ENCODE assay signal across 19 cellular contexts in genomic region chr2:240337028-240337427, GRCh38.
DNase-seq lines count a peak whose midpoint lies in the region; ATAC-seq and TF ChIP-seq lines count a peak whose summit lies in the region.
"Had no signal": no experiment of that assay in that cellular context is flagged by ENCODE, and none has a peak within 500 bp of the region (broad histone marks: within the 10 kb centered on the region; RNA-seq: fewer than 3 reads in every experiment).

No MANE protein-coding gene starts in this region.

- peaks cover 3 to 8% of the 10 kb centered on the region in 2 donors for H3K4me1 ChIP-seq in gastrocnemius medialis
- H3K4me1 ChIP-seq: BLaER1 treated with 17β-estradiol and CSF1 and Interleukin-3, amounts not matched to agents 10 nM and 100 nM had no signal

- TF ChIP-seq CTCF in gastrocnemius medialis (IDR thresholded peaks at IDR 0.05 in 4 of 5, conservative IDR thresholded peaks at IDR 0.05 in 1 of 5): no peak

- H3K4me3 Mint-ChIP-seq in stimulated activated naive CD8-positive, alpha-beta T cell treated with anti-CD3 and anti-CD28 coated beads, Interleukin-15, amount 100 ng/mL, for 72 hours: no peak overlapping the region
- no peak overlapping the region for H3K4me3 Mint-ChIP-seq in natural killer cell treated with Interleukin-12 subunit alpha and Interleukin-12 subunit beta and Interleukin-15 and Interleukin-18, amount 100 ng/mL, for 72 hours
- H3K4me3 Mint-ChIP-seq: B cell; CD8-positive, alpha-beta T cell; IgD-negative memory B cell had no signal

- ATAC-seq in stimulated activated naive CD8-positive, alpha-beta T cell treated with anti-CD3 and anti-CD28 coated beads, Interleukin-15, amount 100 ng/mL, for 72 hours: peak; percentile 40
- no peak for ATAC-seq in stimulated activated naive CD8-positive, alpha-beta T cell treated with anti-CD3 and anti-CD28 coated beads, Interleukin-15, Interleukin-2, amounts not matched to agents 100 U/mL and 50 U/mL, for 24 hours
- ATAC-seq in HG02885 (IDR thresholded peaks at IDR 0.05; ENCODE audit: poor library complexity, unreplicated experiment) (no peak), gastrocnemius medialis (no peak)
- no peak for ATAC-seq in natural killer cell treated with Interleukin-12 subunit alpha and Interleukin-12 subunit beta and Interleukin-15 and Interleukin-18, amount 100 ng/mL, for 72 hours
- ATAC-seq: CD8-positive, alpha-beta T cell; GM12878; HepG2 had no signal

- no peaks in the 10 kb centered on the region for H3K36me3 ChIP-seq in gastrocnemius medialis
- H3K36me3 ChIP-seq: BLaER1 treated with 17β-estradiol and CSF1 and Interleukin-3, amounts not matched to agents 10 nM and 100 nM had no signal

- H3K27ac ChIP-seq in gastrocnemius medialis: no peak overlapping the region
- H3K27ac ChIP-seq: BLaER1 treated with 17β-estradiol and CSF1 and Interleukin-3, amounts not matched to agents 10 nM and 100 nM had no signal

- no peaks in the 10 kb centered on the region for H3K9me3 ChIP-seq in gastrocnemius medialis

- H3K36me3 Mint-ChIP-seq in natural killer cell treated with Interleukin-12 subunit alpha and Interleukin-12 subunit beta and Interleukin-15 and Interleukin-18, amount 100 ng/mL, for 72 hours: no peaks in the 10 kb centered on the region
- H3K36me3 Mint-ChIP-seq: CD8-positive, alpha-beta T cell had no signal

- TF ChIP-seq POLR2A in gastrocnemius medialis (IDR thresholded peaks at IDR 0.05): no peak

- no peak overlapping the region for H3K27ac Mint-ChIP-seq in stimulated activated naive CD8-positive, alpha-beta T cell treated with anti-CD3 and anti-CD28 coated beads, Interleukin-15, amount 100 ng/mL, for 72 hours
- no peak overlapping the region for H3K27ac Mint-ChIP-seq in natural killer cell treated with Interleukin-12 subunit alpha and Interleukin-12 subunit beta and Interleukin-15 and Interleukin-18, amount 100 ng/mL, for 72 hours
- H3K27ac Mint-ChIP-seq: B cell; CD8-positive, alpha-beta T cell; IgD-negative memory B cell had no signal

- no peak for DNase-seq in stimulated activated naive CD8-positive, alpha-beta T cell treated with anti-CD3 and anti-CD28 coated beads, Interleukin-15, amount 100 ng/mL, for 72 hours
- no peak for DNase-seq in stimulated activated naive CD8-positive, alpha-beta T cell treated with anti-CD3 and anti-CD28 coated beads, Interleukin-15, Interleukin-2, amounts not matched to agents 100 U/mL and 50 U/mL, for 24 hours
- DNase-seq in mesenteric fat pad (ENCODE audit: low spot score) (peak; percentile 26), posterior vena cava (ENCODE audit: low spot score) (peak; percentile 11), ureter (ENCODE audit: low spot score) (peak; percentile 19), gastrocnemius medialis (no peak)
- no peak for DNase-seq in natural killer cell treated with Interleukin-12 subunit alpha and Interleukin-12 subunit beta and Interleukin-15 and Interleukin-18, amount 100 ng/mL, for 72 hours (ENCODE audit: low spot score)
- DNase-seq: Calu3; CD8-positive, alpha-beta T cell; DMS53; DND-41; EL; HCEC 1CT had no signal

- peaks cover 9 to 13% of the 10 kb centered on the region in 2 donors for H3K9me3 Mint-ChIP-seq in stimulated activated naive CD8-positive, alpha-beta T cell treated with anti-CD3 and anti-CD28 coated beads, Interleukin-15, amount 100 ng/mL, for 72 hours
- H3K9me3 Mint-ChIP-seq in natural killer cell treated with Interleukin-12 subunit alpha and Interleukin-12 subunit beta and Interleukin-15 and Interleukin-18, amount 100 ng/mL, for 72 hours: peaks cover under 1% of the 10 kb centered on the region

- no peaks in the 10 kb centered on the region for H3K4me1 Mint-ChIP-seq in stimulated activated naive CD8-positive, alpha-beta T cell treated with anti-CD3 and anti-CD28 coated beads, Interleukin-15, amount 100 ng/mL, for 72 hours
- H3K4me1 Mint-ChIP-seq in natural killer cell treated with Interleukin-12 subunit alpha and Interleukin-12 subunit beta and Interleukin-15 and Interleukin-18, amount 100 ng/mL, for 72 hours (ENCODE audit: low read depth in 2 of 2): no peaks in the 10 kb centered on the region
- H3K4me1 Mint-ChIP-seq: B cell, IgD-negative memory B cell had no signal

- peaks cover 45% of the 10 kb centered on the region for H3K27me3 Mint-ChIP-seq in stimulated activated naive CD8-positive, alpha-beta T cell treated with anti-CD3 and anti-CD28 coated beads, Interleukin-15, amount 100 ng/mL, for 72 hours
- peaks cover 24 to 33% of the 10 kb centered on the region in 2 donors for H3K27me3 Mint-ChIP-seq in natural killer cell treated with Interleukin-12 subunit alpha and Interleukin-12 subunit beta and Interleukin-15 and Interleukin-18, amount 100 ng/mL, for 72 hours

- intact Hi-C loops in posterior vena cava (cut with DNase I): no loop called here
- intact Hi-C loops in gastrocnemius medialis (cut with DNase I; ENCODE audit: low total_unique reads): no loop called here

- no peaks in the 10 kb centered on the region for H3K27me3 ChIP-seq in gastrocnemius medialis
- H3K27me3 ChIP-seq: BLaER1 treated with 17β-estradiol and CSF1 and Interleukin-3, amounts not matched to agents 10 nM and 100 nM had no signal

- no peak overlapping the region for H3K4me3 ChIP-seq in gastrocnemius medialis
- H3K4me3 ChIP-seq: BLaER1 treated with 17β-estradiol and CSF1 and Interleukin-3, amounts not matched to agents 10 nM and 100 nM; GM12878 had no signal

- in situ Hi-C loops in gastrocnemius medialis (cut with MboI; ENCODE audit: low sequenced_read_pairs in 4 of 4): no loop called here

Comparison
In these comparisons a context has a peak if more than half of its experiments do, and no peak if none do; other contexts are left out.
1. DNase-seq: peak in mesenteric fat pad (single experiment), posterior vena cava (single experiment) and ureter (single experiment); none in stimulated activated naive CD8-positive, alpha-beta T cell treated with anti-CD3 and anti-CD28 coated beads, Interleukin-15, amount 100 ng/mL, for 72 hours (0 of 2), stimulated activated naive CD8-positive, alpha-beta T cell treated with anti-CD3 and anti-CD28 coated beads, Interleukin-15, Interleukin-2, amounts not matched to agents 100 U/mL and 50 U/mL, for 24 hours (single experiment), gastrocnemius medialis (0 of 2) and natural killer cell treated with Interleukin-12 subunit alpha and Interleukin-12 subunit beta and Interleukin-15 and Interleukin-18, amount 100 ng/mL, for 72 hours (single experiment).